Comparison of ENCODE assay signal across 1 cellular context in the genomic region with DNA sequence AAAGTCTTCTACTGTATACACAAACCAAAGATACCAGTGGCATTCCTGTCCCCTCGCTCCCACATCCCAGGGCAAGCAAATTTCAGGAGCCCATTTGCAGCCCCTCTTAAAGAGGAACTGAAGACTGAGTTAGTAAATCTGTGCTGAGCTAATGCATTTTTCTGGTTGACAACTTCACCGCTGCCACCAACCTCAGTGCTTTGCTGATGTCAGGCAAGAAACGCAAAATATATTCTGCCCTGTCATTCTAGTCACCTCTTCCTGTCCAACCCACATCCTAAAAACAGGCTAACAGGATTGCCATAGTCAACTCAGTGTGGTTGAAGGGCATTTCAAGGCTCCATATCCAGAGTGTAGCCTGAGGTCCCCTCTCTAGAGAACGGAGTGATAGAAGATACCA.
TF ChIP-seq lines count a peak whose summit lies in the region.

No MANE protein-coding gene starts in this region.

TF ChIP-seq in GM23338, 12 proteins besides CTCF, POLR2A, EP300 and RAD21 (continued from another document):
- TF ChIP-seq, protein P1, sequence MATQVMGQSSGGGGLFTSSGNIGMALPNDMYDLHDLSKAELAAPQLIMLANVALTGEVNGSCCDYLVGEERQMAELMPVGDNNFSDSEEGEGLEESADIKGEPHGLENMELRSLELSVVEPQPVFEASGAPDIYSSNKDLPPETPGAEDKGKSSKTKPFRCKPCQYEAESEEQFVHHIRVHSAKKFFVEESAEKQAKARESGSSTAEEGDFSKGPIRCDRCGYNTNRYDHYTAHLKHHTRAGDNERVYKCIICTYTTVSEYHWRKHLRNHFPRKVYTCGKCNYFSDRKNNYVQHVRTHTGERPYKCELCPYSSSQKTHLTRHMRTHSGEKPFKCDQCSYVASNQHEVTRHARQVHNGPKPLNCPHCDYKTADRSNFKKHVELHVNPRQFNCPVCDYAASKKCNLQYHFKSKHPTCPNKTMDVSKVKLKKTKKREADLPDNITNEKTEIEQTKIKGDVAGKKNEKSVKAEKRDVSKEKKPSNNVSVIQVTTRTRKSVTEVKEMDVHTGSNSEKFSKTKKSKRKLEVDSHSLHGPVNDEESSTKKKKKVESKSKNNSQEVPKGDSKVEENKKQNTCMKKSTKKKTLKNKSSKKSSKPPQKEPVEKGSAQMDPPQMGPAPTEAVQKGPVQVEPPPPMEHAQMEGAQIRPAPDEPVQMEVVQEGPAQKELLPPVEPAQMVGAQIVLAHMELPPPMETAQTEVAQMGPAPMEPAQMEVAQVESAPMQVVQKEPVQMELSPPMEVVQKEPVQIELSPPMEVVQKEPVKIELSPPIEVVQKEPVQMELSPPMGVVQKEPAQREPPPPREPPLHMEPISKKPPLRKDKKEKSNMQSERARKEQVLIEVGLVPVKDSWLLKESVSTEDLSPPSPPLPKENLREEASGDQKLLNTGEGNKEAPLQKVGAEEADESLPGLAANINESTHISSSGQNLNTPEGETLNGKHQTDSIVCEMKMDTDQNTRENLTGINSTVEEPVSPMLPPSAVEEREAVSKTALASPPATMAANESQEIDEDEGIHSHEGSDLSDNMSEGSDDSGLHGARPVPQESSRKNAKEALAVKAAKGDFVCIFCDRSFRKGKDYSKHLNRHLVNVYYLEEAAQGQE (IDR thresholded peaks at IDR 0.05; ENCODE audit: unreplicated experiment), result no peak
